In genomic region chr18:48801728-48802542, GRCh38 we compare ENCODE assay signal across 10 cellular contexts.
A peak's percentile ranks its signal among the peaks of the same experiment; 100 is the strongest.
DNase-seq lines count a peak whose midpoint lies in the region; ATAC-seq and TF ChIP-seq lines count a peak whose summit lies in the region.
"Had no signal": no experiment of that assay in that cellular context is flagged by ENCODE, and none has a peak within 500 bp of the region (broad histone marks: within the 10 kb centered on the region; RNA-seq: fewer than 3 reads in every experiment).

No MANE protein-coding gene starts in this region.

- H3K36me3 Mint-ChIP-seq in activated CD4-positive, alpha-beta T cell treated with anti-CD3 and anti-CD28 coated beads for 36 hours (ENCODE audit: low read depth) = no peaks in the 10 kb centered on the region

- intact Hi-C loops in activated CD4-positive, alpha-beta T cell treated with anti-CD3 and anti-CD28 coated beads for 36 hours (cut with DNase I, micrococcal nuclease) = loop anchor here in 1 of 2 experiments (1.0 to 2.0 kb wide), 3 partner anchors 13 to 66 kb away; no protein-coding TSS in a partner anchor

- peak overlapping the region; percentile 66 for H3K27ac Mint-ChIP-seq in activated CD4-positive, alpha-beta T cell treated with anti-CD3 and anti-CD28 coated beads for 36 hours

- H3K36me3 ChIP-seq in thoracic aorta = no peaks in the 10 kb centered on the region
- no peaks in the 10 kb centered on the region for H3K36me3 ChIP-seq in SJCRH30
- no peaks in the 10 kb centered on the region for H3K36me3 ChIP-seq in H7 (replicated peaks; ENCODE audit: control insufficient read depth, insufficient read depth, low read length)

- H3K4me3 ChIP-seq in thoracic aorta (no peak overlapping the region), SJCRH30 (no peak overlapping the region), H7 (ENCODE audit: insufficient read depth, low read depth, low read length) (no peak overlapping the region)

- CTCF ChIA-PET in activated CD4-positive, alpha-beta T cell treated with anti-CD3 and anti-CD28 coated beads for 36 hours (lab: Charles Lee) = interaction anchor here (0.6 to 1.4 kb wide), 6 partner anchors 8 to 32 kb away, joined by 3 to 5 read pairs (median 3); no protein-coding TSS in a partner anchor

- peak; percentile 7 for DNase-seq in activated CD4-positive, alpha-beta T cell treated with anti-CD3 and anti-CD28 coated beads for 36 hours
- no peak for DNase-seq in activated CD4-positive, alpha-beta T cell treated with anti-CD3 and anti-CD28 coated beads, Interleukin-2, amount 50 U/mL, for 4 hours
- peak; percentile 76 for DNase-seq in mesenteric fat pad (ENCODE audit: low spot score)
- no peak for DNase-seq in thoracic aorta (ENCODE audit: low spot score)
- no peak for DNase-seq in SJCRH30
- DNase-seq in NCI-H2081 (lab: John Stamatoyannopoulos, UW) = no peak
- no peak for DNase-seq in H7
- DNase-seq: NCI-H2171 had no signal

- no peak for ATAC-seq in activated CD4-positive, alpha-beta T cell treated with anti-CD3 and anti-CD28 coated beads for 36 hours
- ATAC-seq in thoracic aorta (ENCODE audit: insufficient number of reproducible peaks, low FRiP score, low read depth) = no peak

- no peak overlapping the region for H3K4me3 Mint-ChIP-seq in activated CD4-positive, alpha-beta T cell treated with anti-CD3 and anti-CD28 coated beads for 36 hours

- H3K9me3 Mint-ChIP-seq in activated CD4-positive, alpha-beta T cell treated with anti-CD3 and anti-CD28 coated beads for 36 hours (ENCODE audit: low read depth) = no peaks in the 10 kb centered on the region

- no peaks in the 10 kb centered on the region for H3K27me3 ChIP-seq in thoracic aorta (replicated peaks; ENCODE audit: insufficient read depth)
- H3K27me3 ChIP-seq in SJCRH30 = no peaks in the 10 kb centered on the region
- H3K27me3 ChIP-seq in H7 (ENCODE audit: control insufficient read depth, insufficient read depth, low read length) = no peaks in the 10 kb centered on the region

- no peaks in the 10 kb centered on the region for H3K27me3 Mint-ChIP-seq in activated CD4-positive, alpha-beta T cell treated with anti-CD3 and anti-CD28 coated beads for 36 hours

- H3K4me1 ChIP-seq in thoracic aorta (ENCODE audit: control insufficient read depth in 1 of 2, low read depth in 2 of 2) = peaks cover 45 to 94% of the 10 kb centered on the region in 2 donors
- peaks cover 5% of the 10 kb centered on the region; the same call in 1 of the 2 replicates for H3K4me1 ChIP-seq in SJCRH30

- TF ChIP-seq CTCF in thoracic aorta (IDR thresholded peaks at IDR 0.05) = no peak

- H3K27ac ChIP-seq in angular gyrus (ENCODE audit: low read depth, low read length) (peak overlapping the region; percentile 81), thoracic aorta (peak overlapping the region; percentile 67 to 81), SJCRH30 (no peak overlapping the region)
- H3K27ac ChIP-seq: HL-60 had no signal

- POLR2A ChIA-PET in activated CD4-positive, alpha-beta T cell treated with anti-CD3 and anti-CD28 coated beads for 36 hours (lab: Charles Lee) = interaction anchor here (0.7 to 1.1 kb wide), 3 partner anchors 13 to 33 kb away, joined by 3 to 4 read pairs (median 3); no protein-coding TSS in a partner anchor

- H3K9me3 ChIP-seq in thoracic aorta (no peaks in the 10 kb centered on the region), SJCRH30 (replicated peaks) (no peaks in the 10 kb centered on the region)

- peaks cover 54% of the 10 kb centered on the region for H3K4me1 Mint-ChIP-seq in activated CD4-positive, alpha-beta T cell treated with anti-CD3 and anti-CD28 coated beads for 36 hours

Comparison
In these comparisons a context has a peak if more than half of its experiments do, and no peak if none do; other contexts are left out.
1. DNase-seq: peak in activated CD4-positive, alpha-beta T cell treated with anti-CD3 and anti-CD28 coated beads for 36 hours (single experiment) and mesenteric fat pad (single experiment); none in activated CD4-positive, alpha-beta T cell treated with anti-CD3 and anti-CD28 coated beads, Interleukin-2, amount 50 U/mL, for 4 hours (0 of 2), thoracic aorta (single experiment), SJCRH30 (0 of 2), NCI-H2081 (0 of 2) and H7 (single experiment).